Comparison of ENCODE assay signal across 2 cellular contexts in the genomic region with DNA sequence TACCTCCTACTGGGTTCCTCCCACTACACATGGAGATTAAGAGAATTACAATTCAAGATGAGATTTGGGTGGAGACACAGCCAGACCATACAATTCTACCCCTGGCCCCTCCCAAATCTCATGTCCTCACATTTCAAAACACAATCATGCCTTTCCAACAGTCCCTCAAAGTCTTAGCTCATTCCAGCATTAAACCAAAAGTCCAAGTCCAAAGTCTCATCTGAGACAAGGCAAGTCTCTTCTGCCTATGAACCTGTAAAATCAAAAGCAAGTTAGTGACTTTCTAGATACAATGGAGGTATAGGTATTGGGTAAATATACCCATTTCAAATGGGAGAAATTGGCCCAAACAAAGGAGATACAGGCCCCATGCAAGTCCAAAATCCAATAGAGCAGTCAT. TPM values are rescaled to one million over a fixed set of nuclear protein-coding genes. Genes with fewer than 3 reads are reported as not detected.
"Had no signal": no experiment of that assay in that cellular context is flagged by ENCODE, and none has a peak within 500 bp of the region (broad histone marks: within the 10 kb centered on the region; RNA-seq: fewer than 3 reads in every experiment).

No MANE protein-coding gene starts in this region.

RNA-seq across cellular contexts. Expression of gene BACH2, which starts 36.5 kb away (rescaled TPM):
- total RNA-seq: HepG2, HT-29 had no signal
